Comparison of ENCODE assay signal across 1 cellular context in the genomic region with DNA sequence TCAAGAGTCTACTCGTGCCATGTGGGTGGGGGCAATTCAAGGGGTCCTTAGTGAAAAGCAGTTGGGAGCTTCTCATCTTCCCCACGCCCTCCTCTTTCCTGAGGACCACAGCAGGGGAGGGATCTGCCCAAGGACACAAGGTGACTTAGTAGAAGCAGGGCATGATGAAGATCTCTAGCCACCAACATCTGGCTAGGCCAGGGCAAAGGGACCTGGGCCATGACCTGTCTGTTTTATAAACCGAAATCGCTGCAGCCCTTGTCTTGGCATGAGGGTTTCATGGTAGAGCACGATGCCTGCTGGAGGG.
TF ChIP-seq lines count a peak whose summit lies in the region.

No MANE protein-coding gene starts in this region.

TF ChIP-seq in endothelial cell of umbilical vein, 7 proteins besides CTCF, POLR2A, EP300 and RAD21:
- TF ChIP-seq POLR2AphosphoS5 (IDR thresholded peaks at IDR 0.05; ENCODE audit: insufficient read depth, low read depth, low read length) (no peak), JUN (IDR thresholded peaks at IDR 0.05; ENCODE audit: borderline replicate concordance, insufficient read depth, insufficient read length, low read depth) (no peak), MYC (IDR thresholded peaks at IDR 0.05; ENCODE audit: low read depth, low read length) (no peak), FOS (IDR thresholded peaks at IDR 0.05; ENCODE audit: borderline replicate concordance, insufficient read depth, low read length) (no peak), EZH2 (IDR thresholded peaks at IDR 0.05; ENCODE audit: borderline replicate concordance, low read depth, low read length, severe bottlenecking) (no peak)
TF ChIP-seq in endothelial cell of umbilical vein: peak in this region for 0.
